Comparison of ENCODE assay signal across 8 cellular contexts in genomic region chr1:15848143-15848928, GRCh38. TPM values are rescaled to one million over a fixed set of nuclear protein-coding genes. Genes with fewer than 3 reads are reported as not detected.
DNase-seq lines count a peak whose midpoint lies in the region; ATAC-seq and TF ChIP-seq lines count a peak whose summit lies in the region.

No MANE protein-coding gene starts in this region.

- no peaks in the 10 kb centered on the region for H3K27me3 ChIP-seq in foreskin keratinocyte
- H3K27me3 ChIP-seq in upper lobe of left lung: no peaks in the 10 kb centered on the region

- peak overlapping the region; percentile 86 for H3K27ac Mint-ChIP-seq in activated T-helper 2 cell treated with anti-CD3 and anti-CD28 coated beads, Interferon-gamma antibody, Interleukin-2, Interleukin-4, amounts not matched to agents 10 μg/mL and 5 μg/mL and 100 μg/mL, durations not matched to agents 14 hours and 24 hours and 36 hours

- peak overlapping the region; percentile 99 for H3K4me3 Mint-ChIP-seq in activated T-helper 2 cell treated with anti-CD3 and anti-CD28 coated beads, Interferon-gamma antibody, Interleukin-2, Interleukin-4, amounts not matched to agents 10 μg/mL and 5 μg/mL and 100 μg/mL, durations not matched to agents 14 hours and 24 hours and 36 hours (ENCODE audit: low read depth)

- TF ChIP-seq CTCF in foreskin keratinocyte (conservative IDR thresholded peaks at IDR 0.05): no peak
- TF ChIP-seq CTCF in omental fat pad (IDR thresholded peaks at IDR 0.05): no peak
- peak in 1 of 6 experiments; percentile 4 for TF ChIP-seq CTCF in upper lobe of left lung (IDR thresholded peaks at IDR 0.05)

- DNase-seq in NOMO-1 treated with DMSO at 0.1 percent for 48 hours (lab: John Stamatoyannopoulos, UW; ENCODE audit: unreplicated experiment): peak; percentile 34
- peak; percentile 50 for DNase-seq in activated T-helper 2 cell treated with anti-CD3 and anti-CD28 coated beads, Interferon-gamma antibody, Interleukin-2, Interleukin-4, amounts not matched to agents 10 μg/mL and 5 μg/mL and 100 μg/mL, durations not matched to agents 14 hours and 24 hours and 36 hours (ENCODE audit: low spot score)
- DNase-seq in foreskin keratinocyte: no peak
- no peak for DNase-seq in omental fat pad (ENCODE audit: low spot score)
- peak; percentile 43 to 93 for DNase-seq in upper lobe of left lung
- DNase-seq in AG08395 (ENCODE audit: low spot score): no peak

- no peaks in the 10 kb centered on the region for H3K27me3 Mint-ChIP-seq in activated T-helper 2 cell treated with anti-CD3 and anti-CD28 coated beads, Interferon-gamma antibody, Interleukin-2, Interleukin-4, amounts not matched to agents 10 μg/mL and 5 μg/mL and 100 μg/mL, durations not matched to agents 14 hours and 24 hours and 36 hours (ENCODE audit: low read depth)

- no peak for TF ChIP-seq EP300 in upper lobe of left lung (IDR thresholded peaks at IDR 0.05)

- H3K9me3 Mint-ChIP-seq in activated T-helper 2 cell treated with anti-CD3 and anti-CD28 coated beads, Interferon-gamma antibody, Interleukin-2, Interleukin-4, amounts not matched to agents 10 μg/mL and 5 μg/mL and 100 μg/mL, durations not matched to agents 14 hours and 24 hours and 36 hours: no peaks in the 10 kb centered on the region

- ATAC-seq in HG02623 (IDR thresholded peaks at IDR 0.05; ENCODE audit: unreplicated experiment) (peak; percentile 9), foreskin keratinocyte (no peak), omental fat pad (ENCODE audit: low FRiP score) (peak; percentile 6), upper lobe of left lung (ENCODE audit: low FRiP score in 2 of 2) (peak; percentile 28 to 31)

- no peaks in the 10 kb centered on the region for H3K36me3 ChIP-seq in upper lobe of left lung

- peaks cover 48% of the 10 kb centered on the region for H3K4me1 Mint-ChIP-seq in activated T-helper 2 cell treated with anti-CD3 and anti-CD28 coated beads, Interferon-gamma antibody, Interleukin-2, Interleukin-4, amounts not matched to agents 10 μg/mL and 5 μg/mL and 100 μg/mL, durations not matched to agents 14 hours and 24 hours and 36 hours (ENCODE audit: low read depth)

- H3K36me3 Mint-ChIP-seq in activated T-helper 2 cell treated with anti-CD3 and anti-CD28 coated beads, Interferon-gamma antibody, Interleukin-2, Interleukin-4, amounts not matched to agents 10 μg/mL and 5 μg/mL and 100 μg/mL, durations not matched to agents 14 hours and 24 hours and 36 hours (ENCODE audit: low read depth): peaks cover 26% of the 10 kb centered on the region

- H3K9me3 ChIP-seq in upper lobe of left lung: peaks cover 0 to 4% (median 0%) of the 10 kb centered on the region in 4 donors

- peak in 1 of 4 donors; percentile 32 for TF ChIP-seq POLR2A in upper lobe of left lung (IDR thresholded peaks at IDR 0.05)

- H3K27ac ChIP-seq in foreskin keratinocyte: peak overlapping the region; percentile 88
- peak overlapping the region; percentile 92 to 99 (median 97) for H3K27ac ChIP-seq in upper lobe of left lung

- intact Hi-C loops in activated T-helper 2 cell treated with anti-CD3 and anti-CD28 coated beads, Interferon-gamma antibody, Interleukin-2, Interleukin-4, amounts not matched to agents 10 μg/mL and 5 μg/mL and 100 μg/mL, durations not matched to agents 14 hours and 24 hours and 36 hours (cut with micrococcal nuclease): loop anchor here (5.0 kb wide), 1 partner anchor 129 kb away; the partner anchor contains the start of gene ZBTB17

- WGBS in upper lobe of left lung, 2 donors: 1% methylated on average over 12 to 22 of the region's 104 CpGs

- H3K4me3 ChIP-seq in GM08714 (ENCODE audit: low read length) (peak overlapping the region; percentile 76), upper lobe of left lung (peak overlapping the region; percentile 69 to 94 (median 86))

- H3K4me1 ChIP-seq in foreskin keratinocyte: peaks cover 23% of the 10 kb centered on the region
- peaks cover 29 to 51% (median 46%) of the 10 kb centered on the region in 4 donors for H3K4me1 ChIP-seq in upper lobe of left lung

RNA-seq across cellular contexts. Expression of gene SPEN, which starts 0.8 kb away (rescaled TPM):
- 75.0 and 75.9 TPM in 2 replicates for total RNA-seq in activated T-helper 2 cell treated with anti-CD3 and anti-CD28 coated beads, Interferon-gamma antibody, Interleukin-2, Interleukin-4, amounts not matched to agents 10 μg/mL and 5 μg/mL and 100 μg/mL, durations not matched to agents 14 hours and 24 hours and 36 hours
- total RNA-seq in foreskin keratinocyte: 49.0 and 51.6 TPM in 2 replicates
- 14.1 and 16.8 TPM in 2 replicates for polyA plus RNA-seq in foreskin keratinocyte
- total RNA-seq in omental fat pad: 10 to 100 TPM; 33.4 to 64.0 (median 51.5) TPM
- 10 to 100 TPM; 41.5 to 73.3 (median 51.3) TPM for total RNA-seq in upper lobe of left lung

RNA-seq across cellular contexts. Expression of gene UQCRHL, which starts 40.9 kb away (rescaled TPM):
- total RNA-seq in activated T-helper 2 cell treated with anti-CD3 and anti-CD28 coated beads, Interferon-gamma antibody, Interleukin-2, Interleukin-4, amounts not matched to agents 10 μg/mL and 5 μg/mL and 100 μg/mL, durations not matched to agents 14 hours and 24 hours and 36 hours: 1.5 and 1.6 TPM in 2 replicates
- 3.2 and 5.3 TPM in 2 replicates for total RNA-seq in foreskin keratinocyte
- 5.6 and 8.7 TPM in 2 replicates for polyA plus RNA-seq in foreskin keratinocyte
- 1 to 10 TPM in 2 of 4 donors, under 1 TPM in 2; 0.63 to 1.9 (median 0.95) TPM for total RNA-seq in omental fat pad
- 1 to 10 TPM in 5 of 6 donors, under 1 TPM in 1; 0.57 to 2.1 (median 1.1) TPM for total RNA-seq in upper lobe of left lung

Comparison
In these comparisons a context has a peak if more than half of its experiments do, and no peak if none do; other contexts are left out.
1. DNase-seq: peak in NOMO-1 treated with DMSO at 0.1 percent for 48 hours (single experiment), activated T-helper 2 cell treated with anti-CD3 and anti-CD28 coated beads, Interferon-gamma antibody, Interleukin-2, Interleukin-4, amounts not matched to agents 10 μg/mL and 5 μg/mL and 100 μg/mL, durations not matched to agents 14 hours and 24 hours and 36 hours (single experiment) and upper lobe of left lung (2 of 2); none in foreskin keratinocyte (0 of 2), omental fat pad (single experiment) and AG08395 (single experiment).